ENCODE assay signal across 8 cellular contexts in genomic region chr13:108155185-108156106, GRCh38. TPM values are rescaled to one million over a fixed set of nuclear protein-coding genes. Genes with fewer than 3 reads are reported as not detected.
A peak's percentile ranks its signal among the peaks of the same experiment; 100 is the strongest.
DNase-seq lines count a peak whose midpoint lies in the region; ATAC-seq, FAIRE-seq and TF ChIP-seq lines count a peak whose summit lies in the region.

No MANE protein-coding gene starts in this region.

- H3K4me3 Mint-ChIP-seq in MCF 10A (ENCODE audit: unreplicated experiment): no peak overlapping the region

- POLR2A ChIA-PET in MCF 10A (lab: Yijun Ruan, JAX): interaction anchor here (0.7 to 1.0 kb wide), 3 partner anchors 10 to 783 kb away, joined by 3 read pairs; no protein-coding TSS in a partner anchor

- no peaks in the 10 kb centered on the region for H3K27me3 Mint-ChIP-seq in MCF 10A (ENCODE audit: insufficient read depth, unreplicated experiment)

- ATAC-seq in GM21526 (IDR thresholded peaks at IDR 0.05; ENCODE audit: low FRiP score, unreplicated experiment) (peak; percentile 68), HG03521 (IDR thresholded peaks at IDR 0.05; ENCODE audit: unreplicated experiment) (no peak)

- no peak overlapping the region for H3K27ac Mint-ChIP-seq in MCF 10A (ENCODE audit: low read depth, unreplicated experiment)

- H3K4me1 Mint-ChIP-seq in MCF 10A (ENCODE audit: insufficient read depth, unreplicated experiment): no peaks in the 10 kb centered on the region

- H3K36me3 Mint-ChIP-seq in MCF 10A (ENCODE audit: insufficient read depth, unreplicated experiment): no peaks in the 10 kb centered on the region

- DNase-seq in COLO829 (ENCODE audit: low spot score): peak; percentile 45
- DNase-seq in NCI-H1105 treated with DMSO at 0.1 percent for 48 hours (lab: John Stamatoyannopoulos, UW): peak; percentile 13
- peak; percentile 67 for DNase-seq in MCF 10A (ENCODE audit: unreplicated experiment)
- DNase-seq in kidney glomerular epithelial cell (lab: John Stamatoyannopoulos, UW): peak; percentile 38
- DNase-seq in stimulated activated CD4-positive, alpha-beta T cell treated with anti-CD3 and anti-CD28 coated beads, Interleukin-2, amount 100 ng/mL, for 24 hours: peak; percentile 63 to 69

- no TSS peak for BruUV-seq in MCF 10A (replicated peaks; lab: Mats Ljungman, UMichigan)

- intact Hi-C loops in MCF 10A (cut with micrococcal nuclease): loop anchor here (1.0 to 10.0 kb wide), 3 partner anchors 501 to 944 kb away; no protein-coding TSS in a partner anchor

- CTCF ChIA-PET in MCF 10A (lab: Yijun Ruan, JAX): interaction anchor here (0.6 to 5.6 kb wide), 78 partner anchors 8 to 963 kb away, joined by 3 to 85 read pairs (median 4); partner anchors contain the start of gene ABHD13

- TF ChIP-seq CTCF in MCF 10A (IDR thresholded peaks at IDR 0.05; ENCODE audit: unreplicated experiment): peak; percentile 69

- peak; percentile 58 for FAIRE-seq in TTC549 (lab: Jason Lieb, UNC)

- no peaks in the 10 kb centered on the region for H3K9me3 Mint-ChIP-seq in MCF 10A (ENCODE audit: unreplicated experiment)

RNA-seq across cellular contexts. Expression of gene LIG4, which starts 59.9 kb away (rescaled TPM):
- 17.7 and 18.2 TPM in 2 replicates for total RNA-seq in MCF 10A (2022)

Comparison
In these comparisons a context has a peak if more than half of its experiments do, and no peak if none do; other contexts are left out.
1. DNase-seq: peak in every context shown above with its lines; median percentile 67 in MCF 10A; 66 in stimulated activated CD4-positive, alpha-beta T cell treated with anti-CD3 and anti-CD28 coated beads, Interleukin-2, amount 100 ng/mL, for 24 hours; 45 in COLO829; 38 in kidney glomerular epithelial cell; 13 in NCI-H1105 treated with DMSO at 0.1 percent for 48 hours.